8 cellular contexts compared by ENCODE assay signal in genomic region chr6:86856937-86857563, GRCh38.
A peak's percentile ranks its signal among the peaks of the same experiment; 100 is the strongest.
DNase-seq lines count a peak whose midpoint lies in the region; ATAC-seq and TF ChIP-seq lines count a peak whose summit lies in the region.

No MANE protein-coding gene starts in this region.

- no peaks in the 10 kb centered on the region for H3K4me1 ChIP-seq in upper lobe of right lung

- no peak overlapping the region for H3K4me3 ChIP-seq in H7 (ENCODE audit: insufficient read depth, low read depth, low read length)
- no peak overlapping the region for H3K4me3 ChIP-seq in upper lobe of right lung

- H3K27ac Mint-ChIP-seq in activated CD8-positive, alpha-beta memory T cell treated with anti-CD3 and anti-CD28 coated beads, Interleukin-2, amount 10 ng/mL, durations not matched to agents 7 days and 5 days, result no peak overlapping the region
- no peak overlapping the region for H3K27ac Mint-ChIP-seq in activated naive CD8-positive, alpha-beta T cell treated with anti-CD3 and anti-CD28 coated beads, Interleukin-2, amount 50 U/mL, for 24 hours

- ATAC-seq in activated CD8-positive, alpha-beta memory T cell treated with anti-CD3 and anti-CD28 coated beads, Interleukin-2, amount 10 ng/mL, durations not matched to agents 7 days and 5 days, result no peak
- no peak for ATAC-seq in activated naive CD8-positive, alpha-beta T cell treated with anti-CD3 and anti-CD28 coated beads, Interleukin-2, amount 50 U/mL, for 24 hours
- ATAC-seq in upper lobe of right lung, result peak; percentile 66

- DNase-seq in activated CD8-positive, alpha-beta memory T cell treated with anti-CD3 and anti-CD28 coated beads, Interleukin-2, amount 10 ng/mL, durations not matched to agents 7 days and 5 days, result peak; percentile 46
- no peak for DNase-seq in activated CD8-positive, alpha-beta memory T cell treated with anti-CD3 and anti-CD28 coated beads, Interleukin-2, amount 50 U/mL, for 48 hours
- peak; percentile 2 for DNase-seq in H7
- peak; percentile 21 for DNase-seq in NCI-H2029 (lab: John Stamatoyannopoulos, UW)
- peak; percentile 26 for DNase-seq in activated naive CD8-positive, alpha-beta T cell treated with anti-CD3 and anti-CD28 coated beads, Interleukin-2, amount 50 U/mL, for 24 hours
- peak; percentile 52 for DNase-seq in kidney tubule cell (ENCODE audit: low spot score)
- DNase-seq in upper lobe of right lung, result no peak
- no peak for DNase-seq in NCI-H187 (lab: John Stamatoyannopoulos, UW)

- H3K27ac ChIP-seq in upper lobe of right lung, result no peak overlapping the region

- H3K4me3 Mint-ChIP-seq in activated CD8-positive, alpha-beta memory T cell treated with anti-CD3 and anti-CD28 coated beads, Interleukin-2, amount 10 ng/mL, durations not matched to agents 7 days and 5 days, result no peak overlapping the region
- no peak overlapping the region for H3K4me3 Mint-ChIP-seq in activated naive CD8-positive, alpha-beta T cell treated with anti-CD3 and anti-CD28 coated beads, Interleukin-2, amount 50 U/mL, for 24 hours

- H3K36me3 ChIP-seq in H7 (replicated peaks; ENCODE audit: control insufficient read depth, insufficient read depth, low read length) (no peaks in the 10 kb centered on the region), upper lobe of right lung (no peaks in the 10 kb centered on the region)

- intact Hi-C loops in upper lobe of right lung (cut with DNase I), result no loop called here

- CTCF ChIA-PET in activated CD8-positive, alpha-beta memory T cell treated with anti-CD3 and anti-CD28 coated beads, Interleukin-2, amount 10 ng/mL, durations not matched to agents 7 days and 5 days (lab: Charles Lee), result interaction anchor here (3.2 kb wide), 1 partner anchor 934 kb away, joined by 11 read pairs; no protein-coding TSS in a partner anchor

- H3K4me1 Mint-ChIP-seq in activated CD8-positive, alpha-beta memory T cell treated with anti-CD3 and anti-CD28 coated beads, Interleukin-2, amount 10 ng/mL, durations not matched to agents 7 days and 5 days, result no peaks in the 10 kb centered on the region
- H3K4me1 Mint-ChIP-seq in activated naive CD8-positive, alpha-beta T cell treated with anti-CD3 and anti-CD28 coated beads, Interleukin-2, amount 50 U/mL, for 24 hours, result no peaks in the 10 kb centered on the region

- H3K27me3 Mint-ChIP-seq in activated CD8-positive, alpha-beta memory T cell treated with anti-CD3 and anti-CD28 coated beads, Interleukin-2, amount 10 ng/mL, durations not matched to agents 7 days and 5 days, result no peaks in the 10 kb centered on the region
- H3K27me3 Mint-ChIP-seq in activated naive CD8-positive, alpha-beta T cell treated with anti-CD3 and anti-CD28 coated beads, Interleukin-2, amount 50 U/mL, for 24 hours, result no peaks in the 10 kb centered on the region

- TF ChIP-seq CTCF in upper lobe of right lung (IDR thresholded peaks at IDR 0.05), result peak; percentile 73

- H3K27me3 ChIP-seq in H7 (ENCODE audit: control insufficient read depth, insufficient read depth, low read length) (no peaks in the 10 kb centered on the region), upper lobe of right lung (no peaks in the 10 kb centered on the region)

- H3K9me3 ChIP-seq in upper lobe of right lung, result no peaks in the 10 kb centered on the region

- H3K36me3 Mint-ChIP-seq in activated CD8-positive, alpha-beta memory T cell treated with anti-CD3 and anti-CD28 coated beads, Interleukin-2, amount 10 ng/mL, durations not matched to agents 7 days and 5 days, result no peaks in the 10 kb centered on the region
- H3K36me3 Mint-ChIP-seq in activated naive CD8-positive, alpha-beta T cell treated with anti-CD3 and anti-CD28 coated beads, Interleukin-2, amount 50 U/mL, for 24 hours (ENCODE audit: low read depth), result no peaks in the 10 kb centered on the region

- H3K9me3 Mint-ChIP-seq in activated CD8-positive, alpha-beta memory T cell treated with anti-CD3 and anti-CD28 coated beads, Interleukin-2, amount 10 ng/mL, durations not matched to agents 7 days and 5 days (ENCODE audit: low read depth), result no peaks in the 10 kb centered on the region
- no peaks in the 10 kb centered on the region for H3K9me3 Mint-ChIP-seq in activated naive CD8-positive, alpha-beta T cell treated with anti-CD3 and anti-CD28 coated beads, Interleukin-2, amount 50 U/mL, for 24 hours

Comparison
In these comparisons a context has a peak if more than half of its experiments do, and no peak if none do; other contexts are left out.
1. DNase-seq: peak in activated CD8-positive, alpha-beta memory T cell treated with anti-CD3 and anti-CD28 coated beads, Interleukin-2, amount 10 ng/mL, durations not matched to agents 7 days and 5 days (single experiment), H7 (single experiment), NCI-H2029 (single experiment), activated naive CD8-positive, alpha-beta T cell treated with anti-CD3 and anti-CD28 coated beads, Interleukin-2, amount 50 U/mL, for 24 hours (single experiment) and kidney tubule cell (single experiment); none in activated CD8-positive, alpha-beta memory T cell treated with anti-CD3 and anti-CD28 coated beads, Interleukin-2, amount 50 U/mL, for 48 hours (single experiment), upper lobe of right lung (single experiment) and NCI-H187 (0 of 2).